ENCODE assay signal across 7 cellular contexts in the genomic region with DNA sequence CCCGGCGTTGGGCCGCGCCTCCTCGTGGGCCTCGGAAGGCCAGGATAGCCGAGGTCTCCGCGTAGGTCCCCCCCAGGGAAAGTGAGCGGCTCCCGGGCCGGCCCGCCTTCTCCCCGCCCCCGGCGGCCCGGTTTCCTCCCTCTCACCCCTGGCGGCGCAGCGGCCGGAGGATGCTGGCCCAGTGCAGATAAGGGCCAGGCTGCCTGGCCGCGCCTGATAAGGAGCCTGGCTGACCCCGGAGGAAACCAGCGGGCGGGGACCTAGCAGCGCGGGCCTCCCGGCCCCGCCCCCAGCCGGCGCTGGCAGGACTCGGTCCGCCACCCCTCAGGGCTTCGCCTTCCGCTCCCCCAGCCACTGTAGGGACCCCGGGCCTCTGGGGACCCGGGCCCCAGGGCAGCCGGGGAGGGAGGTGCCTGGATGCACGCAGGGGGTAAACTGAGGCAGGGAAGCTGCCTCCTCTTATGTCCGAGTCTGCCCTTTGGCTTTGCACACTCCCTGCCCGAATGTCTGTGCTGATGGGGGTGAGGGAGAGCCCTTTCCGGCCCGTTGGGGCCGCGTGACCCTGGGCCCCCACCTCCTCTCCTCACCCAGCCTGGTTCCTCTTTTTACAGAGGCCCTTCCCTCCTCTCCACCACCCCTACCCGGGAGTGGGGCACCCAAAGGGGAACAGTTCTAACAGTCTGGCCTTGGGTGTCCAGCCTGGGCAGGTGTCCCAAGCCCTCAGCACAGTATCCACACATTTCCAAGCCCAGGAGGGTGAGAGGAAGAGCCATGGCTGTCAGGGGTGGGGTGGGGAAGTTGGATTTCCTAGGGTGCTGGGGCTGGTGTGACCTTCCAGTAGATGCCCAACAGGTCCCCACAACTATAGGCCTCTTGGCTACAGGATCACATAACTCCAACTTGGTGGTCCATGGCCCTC. TPM values are rescaled to one million over a fixed set of nuclear protein-coding genes. Genes with fewer than 3 reads are reported as not detected.
DNase-seq lines count a peak whose midpoint lies in the region; ATAC-seq and TF ChIP-seq lines count a peak whose summit lies in the region.

A gene (minus strand): TSS at position 193 of the 919 bp plus-strand sequence. CDS start 1,687 bp downstream, outside the sequence.

- peaks cover 5% of the 10 kb centered on the region for H3F3A ChIP-seq in SK-N-SH (replicated peaks; ENCODE audit: insufficient read depth)

- no peak within 1 kb of the TSS for H3K27ac Mint-ChIP-seq in type B pancreatic cell

- peak within 1 kb of the TSS; percentile 71 for H3K9ac ChIP-seq in SK-N-SH

- DNase-seq in GM13977 (ENCODE audit: low spot score) (peak; percentile 83), SK-N-SH (peak; percentile 97), ecto neural progenitor cell (ENCODE audit: low spot score) (peak; percentile 79), mesenteric fat pad (ENCODE audit: low spot score) (peak; percentile 96), type B pancreatic cell (ENCODE audit: extremely low spot score, unreplicated experiment) (no peak), NCI-H2171 (lab: John Stamatoyannopoulos, UW) (no peak)

- H3K9me3 ChIP-seq in SK-N-SH: no peaks in the 10 kb centered on the region

- no peaks in the 10 kb centered on the region for H3K9me3 Mint-ChIP-seq in type B pancreatic cell

- in situ Hi-C loops in GM13977 (cut with MboI; ENCODE audit: low pct_unique_long_range_greater_than_20kb, low sequenced_read_pairs, unreplicated experiment): no loop called here

- TF ChIP-seq RAD21 in SK-N-SH (IDR thresholded peaks at IDR 0.05; ENCODE audit: low read length): no peak

- peak within 1 kb of the TSS; percentile 32; the same call in 1 of the 2 replicates for H2AFZ ChIP-seq in SK-N-SH (ENCODE audit: low read depth)

- no peaks in the 10 kb centered on the region for H3K9me2 ChIP-seq in SK-N-SH

- peaks cover 0 to 15% of the 10 kb centered on the region in 2 experiments for H3K36me3 ChIP-seq in SK-N-SH (replicated peaks in 1 of 2; ENCODE audit: control insufficient read depth in 1 of 2, insufficient read depth in 2 of 2, low read length in 1 of 2)

- peak within 1 kb of the TSS; percentile 14 for H3K4me3 Mint-ChIP-seq in type B pancreatic cell

- H3K4me1 Mint-ChIP-seq in type B pancreatic cell (ENCODE audit: unreplicated experiment): peaks cover 8% of the 10 kb centered on the region

- peak in 1 of 2 experiments; percentile 56; a peak in 1 of 4 replicates for TF ChIP-seq EP300 in SK-N-SH (IDR thresholded peaks at IDR 0.05; ENCODE audit: borderline replicate concordance in 1 of 2, low read depth in 1 of 2, low read length in 1 of 2)

- H3K4me2 ChIP-seq in SK-N-SH: peak within 1 kb of the TSS; percentile 81

- CTCF ChIA-PET in SK-N-SH (lab: Yijun Ruan, JAX): interaction anchor here (0.7 to 9.5 kb wide), 7 partner anchors 10 to 139 kb away, joined by 3 to 76 read pairs (median 10); no protein-coding TSS in a partner anchor

- peak; percentile 25 for ATAC-seq in HG02610 (IDR thresholded peaks at IDR 0.05; ENCODE audit: unreplicated experiment)

- TF ChIP-seq CTCF in GM13977 (IDR thresholded peaks at IDR 0.05; ENCODE audit: extremely low read depth, insufficient read depth, missing control alignments) (no peak), SK-N-SH (IDR thresholded peaks at IDR 0.05) (no peak), type B pancreatic cell (conservative IDR thresholded peaks at IDR 0.05) (no peak)

- H3K4me1 ChIP-seq in SK-N-SH (ENCODE audit: control insufficient read depth in 1 of 2, insufficient read depth in 2 of 2, low read depth in 1 of 2, low read length in 1 of 2): peaks cover 0 to 24% of the 10 kb centered on the region in 2 experiments; a peak in 3 of 4 replicates

- peak within 1 kb of the TSS; percentile 40 to 92 for H3K27ac ChIP-seq in SK-N-SH (ENCODE audit: low read depth in 2 of 2, low read length in 1 of 2)

- no peaks in the 10 kb centered on the region for H4K20me1 ChIP-seq in SK-N-SH (ENCODE audit: insufficient read depth)

- H3K27me3 Mint-ChIP-seq in type B pancreatic cell: peaks cover 39% of the 10 kb centered on the region

- no peaks in the 10 kb centered on the region for H3K36me3 Mint-ChIP-seq in type B pancreatic cell

- H3K27me3 ChIP-seq in SK-N-SH (ENCODE audit: insufficient read depth): no peaks in the 10 kb centered on the region

- POLR2A ChIA-PET in SK-N-SH (lab: Yijun Ruan, JAX): no interaction called here

- H3K79me2 ChIP-seq in SK-N-SH (ENCODE audit: insufficient read depth): peaks cover 12% of the 10 kb centered on the region; the same call in 1 of the 2 replicates

- 20% methylated on average over 23 of the region's 47 CpGs for WGBS in SK-N-SH (ENCODE audit: low lambda C conversion rate)

- peak within 1 kb of the TSS; percentile 42 to 51 for H3K4me3 ChIP-seq in SK-N-SH (ENCODE audit: low read depth in 2 of 2, low read length in 1 of 2)

TF ChIP-seq in SK-N-SH, 30 proteins besides CTCF, POLR2A, EP300 and RAD21 (continues in another document):
- TF ChIP-seq MEF2A (IDR thresholded peaks at IDR 0.05; ENCODE audit: borderline replicate concordance, low read depth) (no peak), ELF1 (IDR thresholded peaks at IDR 0.05) (no peak), TAF1 (IDR thresholded peaks at IDR 0.05; ENCODE audit: borderline replicate concordance, low read depth, low read length) (no peak), YY1 (IDR thresholded peaks at IDR 0.05; ENCODE audit: low read depth) (0 out of 2 replicates have a peak, but pooled peaks have one; percentile 24), RXRA (IDR thresholded peaks at IDR 0.05; ENCODE audit: borderline replicate concordance, low read depth) (no peak), MXI1 (IDR thresholded peaks at IDR 0.05; ENCODE audit: low read depth, low read length) (peak; percentile 22; the same call in 1 of the 2 replicates), RCOR1 (IDR thresholded peaks at IDR 0.05; ENCODE audit: low read length) (peak; percentile 40; the same call in 1 of the 2 replicates), SIN3A (IDR thresholded peaks at IDR 0.05; ENCODE audit: borderline replicate concordance, low read depth, low read length) (no peak), FOXJ3 (CRISPR knock-in tag; IDR thresholded peaks at IDR 0.05) (no peak), RFX5 (IDR thresholded peaks at IDR 0.05; ENCODE audit: low read length) (no peak), TCF12 (IDR thresholded peaks at IDR 0.05) (no peak), TEAD4 (IDR thresholded peaks at IDR 0.05; ENCODE audit: borderline replicate concordance, insufficient read depth) (no peak), JUND (IDR thresholded peaks at IDR 0.05) (no peak), CHD2 (IDR thresholded peaks at IDR 0.05; ENCODE audit: low read length, partially characterized antibody) (no peak), NFIC (IDR thresholded peaks at IDR 0.05; ENCODE audit: borderline replicate concordance) (no peak), GABPA (IDR thresholded peaks at IDR 0.05; ENCODE audit: low read depth) (no peak), NRF1 (IDR thresholded peaks at IDR 0.05; ENCODE audit: low read depth, low read length) (no peak)
- TF ChIP-seq, protein P1, sequence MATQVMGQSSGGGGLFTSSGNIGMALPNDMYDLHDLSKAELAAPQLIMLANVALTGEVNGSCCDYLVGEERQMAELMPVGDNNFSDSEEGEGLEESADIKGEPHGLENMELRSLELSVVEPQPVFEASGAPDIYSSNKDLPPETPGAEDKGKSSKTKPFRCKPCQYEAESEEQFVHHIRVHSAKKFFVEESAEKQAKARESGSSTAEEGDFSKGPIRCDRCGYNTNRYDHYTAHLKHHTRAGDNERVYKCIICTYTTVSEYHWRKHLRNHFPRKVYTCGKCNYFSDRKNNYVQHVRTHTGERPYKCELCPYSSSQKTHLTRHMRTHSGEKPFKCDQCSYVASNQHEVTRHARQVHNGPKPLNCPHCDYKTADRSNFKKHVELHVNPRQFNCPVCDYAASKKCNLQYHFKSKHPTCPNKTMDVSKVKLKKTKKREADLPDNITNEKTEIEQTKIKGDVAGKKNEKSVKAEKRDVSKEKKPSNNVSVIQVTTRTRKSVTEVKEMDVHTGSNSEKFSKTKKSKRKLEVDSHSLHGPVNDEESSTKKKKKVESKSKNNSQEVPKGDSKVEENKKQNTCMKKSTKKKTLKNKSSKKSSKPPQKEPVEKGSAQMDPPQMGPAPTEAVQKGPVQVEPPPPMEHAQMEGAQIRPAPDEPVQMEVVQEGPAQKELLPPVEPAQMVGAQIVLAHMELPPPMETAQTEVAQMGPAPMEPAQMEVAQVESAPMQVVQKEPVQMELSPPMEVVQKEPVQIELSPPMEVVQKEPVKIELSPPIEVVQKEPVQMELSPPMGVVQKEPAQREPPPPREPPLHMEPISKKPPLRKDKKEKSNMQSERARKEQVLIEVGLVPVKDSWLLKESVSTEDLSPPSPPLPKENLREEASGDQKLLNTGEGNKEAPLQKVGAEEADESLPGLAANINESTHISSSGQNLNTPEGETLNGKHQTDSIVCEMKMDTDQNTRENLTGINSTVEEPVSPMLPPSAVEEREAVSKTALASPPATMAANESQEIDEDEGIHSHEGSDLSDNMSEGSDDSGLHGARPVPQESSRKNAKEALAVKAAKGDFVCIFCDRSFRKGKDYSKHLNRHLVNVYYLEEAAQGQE (IDR thresholded peaks at IDR 0.05; ENCODE audit: low read depth, low read length): no peak
- TF ChIP-seq, protein P2, sequence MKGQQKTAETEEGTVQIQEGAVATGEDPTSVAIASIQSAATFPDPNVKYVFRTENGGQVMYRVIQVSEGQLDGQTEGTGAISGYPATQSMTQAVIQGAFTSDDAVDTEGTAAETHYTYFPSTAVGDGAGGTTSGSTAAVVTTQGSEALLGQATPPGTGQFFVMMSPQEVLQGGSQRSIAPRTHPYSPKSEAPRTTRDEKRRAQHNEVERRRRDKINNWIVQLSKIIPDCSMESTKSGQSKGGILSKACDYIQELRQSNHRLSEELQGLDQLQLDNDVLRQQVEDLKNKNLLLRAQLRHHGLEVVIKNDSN (IDR thresholded peaks at IDR 0.05; ENCODE audit: borderline replicate concordance, low read depth): no peak
- TF ChIP-seq, protein P3, sequence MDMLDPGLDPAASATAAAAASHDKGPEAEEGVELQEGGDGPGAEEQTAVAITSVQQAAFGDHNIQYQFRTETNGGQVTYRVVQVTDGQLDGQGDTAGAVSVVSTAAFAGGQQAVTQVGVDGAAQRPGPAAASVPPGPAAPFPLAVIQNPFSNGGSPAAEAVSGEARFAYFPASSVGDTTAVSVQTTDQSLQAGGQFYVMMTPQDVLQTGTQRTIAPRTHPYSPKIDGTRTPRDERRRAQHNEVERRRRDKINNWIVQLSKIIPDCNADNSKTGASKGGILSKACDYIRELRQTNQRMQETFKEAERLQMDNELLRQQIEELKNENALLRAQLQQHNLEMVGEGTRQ (IDR thresholded peaks at IDR 0.05; ENCODE audit: borderline replicate concordance, low read depth, low read length): no peak

RNA-seq across cellular contexts. Expression of the gene that starts here (rescaled TPM):
- polyA plus RNA-seq in SK-N-SH (2012; rRNA removed): 1.1 and 2.2 TPM in 2 replicates
- polyA plus RNA-seq in SK-N-SH (2012; cell fraction: cytosol; rRNA removed): 0.80 and 1.8 TPM in 2 replicates
- 3.7 and 4.9 TPM in 2 replicates for polyA plus RNA-seq in SK-N-SH (2012; cell fraction: nucleus; rRNA removed)
- total RNA-seq in mesenteric fat pad: 11.5 TPM
- total RNA-seq in type B pancreatic cell (ENCODE audit: low replicate concordance): 0.19 TPM in 1 of 2 replicates, not detected in the other

Comparison
In these comparisons a context has a peak if more than half of its experiments do, and no peak if none do; other contexts are left out.
1. RNA of the gene that starts here (total RNA-seq): 11.5 TPM in mesenteric fat pad (single experiment); 0.19 TPM in type B pancreatic cell; every median in the first group is over 10 times any median in the second.
2. DNase-seq: peak in GM13977 (single experiment), SK-N-SH (single experiment), ecto neural progenitor cell (single experiment) and mesenteric fat pad (single experiment); none in type B pancreatic cell (single experiment) and NCI-H2171 (single experiment).